Comparison of ENCODE assay signal across 30 cellular contexts in the genomic region with DNA sequence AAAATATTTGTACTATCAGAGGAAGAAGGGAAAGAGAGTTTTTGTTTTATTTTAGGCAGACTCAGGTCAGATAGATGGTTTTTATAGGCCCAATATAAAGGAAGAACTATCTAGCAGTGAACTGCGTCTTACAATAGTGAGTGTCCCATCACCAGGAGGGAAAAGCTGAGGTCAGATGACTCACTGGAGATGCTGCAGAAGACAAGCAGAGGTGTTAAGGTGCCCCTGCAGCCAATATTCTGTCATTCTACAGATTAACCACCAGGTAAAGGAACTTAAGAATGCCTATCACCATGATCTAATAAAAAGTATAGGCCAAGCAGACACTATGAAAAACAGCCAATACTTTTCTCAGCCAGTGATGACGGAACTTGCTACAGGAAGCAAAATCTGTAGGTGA.
"Had no signal": no experiment of that assay in that cellular context is flagged by ENCODE, and none has a peak within 500 bp of the region (broad histone marks: within the 10 kb centered on the region; RNA-seq: fewer than 3 reads in every experiment).

No MANE protein-coding gene starts in this region.

- H3K27ac Mint-ChIP-seq: activated CD4-positive, alpha-beta memory T cell treated with anti-CD3 and anti-CD28 coated beads, Interleukin-2, amount 10 ng/mL, durations not matched to agents 7 days and 5 days; activated naive CD8-positive, alpha-beta T cell treated with anti-CD3 and anti-CD28 coated beads for 36 hours had no signal

- H3K4me2 ChIP-seq: KMS-11, SK-N-SH had no signal

- H3K27me3 ChIP-seq: body of pancreas, breast epithelium, Peyer's patch, SJSA1 had no signal

- H3K27ac ChIP-seq: body of pancreas, breast epithelium, KMS-11, Peyer's patch, SJSA1 had no signal

- H3K4me1 ChIP-seq: body of pancreas, breast epithelium, Peyer's patch had no signal

- FAIRE-seq: astrocyte had no signal

- H3K9me3 Mint-ChIP-seq: activated CD4-positive, alpha-beta memory T cell treated with anti-CD3 and anti-CD28 coated beads, Interleukin-2, amount 10 ng/mL, durations not matched to agents 7 days and 5 days had no signal

- H3K4me3 Mint-ChIP-seq: activated CD4-positive, alpha-beta memory T cell treated with anti-CD3 and anti-CD28 coated beads, Interleukin-2, amount 10 ng/mL, durations not matched to agents 7 days and 5 days; activated naive CD8-positive, alpha-beta T cell treated with anti-CD3 and anti-CD28 coated beads for 36 hours had no signal

- H3K9ac ChIP-seq: KMS-11, SK-N-SH had no signal

- ATAC-seq: body of pancreas, PC-3 had no signal

- DNase-seq: activated CD4-positive, alpha-beta memory T cell treated with anti-CD3 and anti-CD28 coated beads, Interleukin-2, amount 10 ng/mL, durations not matched to agents 7 days and 5 days; activated CD4-positive, alpha-beta T cell treated with anti-CD3 and anti-CD28 coated beads for 4 hours; activated effector memory CD4-positive, alpha-beta T cell treated with anti-CD3 and anti-CD28 coated beads, Interleukin-2, amount 50 U/mL, for 16 hours; activated naive CD4-positive, alpha-beta T cell; activated naive CD4-positive, alpha-beta T cell treated with anti-CD3 and anti-CD28 coated beads, Interleukin-2, amount 50 U/mL, for 16 hours; activated naive CD8-positive, alpha-beta T cell treated with anti-CD3 and anti-CD28 coated beads for 36 hours; activated T-cell treated with anti-CD3 and anti-CD28 coated beads, Interleukin-2, amount 50 U/mL, for 48 hours; amygdala; body of pancreas; MM.1S; MV-4-11; NCI-H1092; NCI-H1436 treated with DMSO at 0.1 percent for 48 hours; NCI-H1694 treated with DMSO at 0.1 percent for 48 hours; NCI-H2029; NCI-H510A; NCI-H526; NCI-H748 treated with DMSO at 0.1 percent for 48 hours; NK-92 treated with Interleukin-12 subunit alpha and Interleukin-12 subunit beta, amount 100 ng/mL, for 24 hours; PC-3; Peyer's patch; RPMI8226; SHP77 treated with DMSO at 0.1 percent for 48 hours; SK-N-SH; T-helper 1 cell; T1000 had no signal

- H3K4me3 ChIP-seq: body of pancreas, breast epithelium, Peyer's patch, SJSA1 had no signal

- H3K36me3 ChIP-seq: breast epithelium, Peyer's patch had no signal

- H3K27me3 Mint-ChIP-seq: activated CD4-positive, alpha-beta memory T cell treated with anti-CD3 and anti-CD28 coated beads, Interleukin-2, amount 10 ng/mL, durations not matched to agents 7 days and 5 days; activated naive CD8-positive, alpha-beta T cell treated with anti-CD3 and anti-CD28 coated beads for 36 hours had no signal

- H3K9me3 ChIP-seq: body of pancreas, breast epithelium, Peyer's patch, SJSA1, SK-N-SH had no signal
